ENCODE assay signal across 1 cellular context in the genomic region with DNA sequence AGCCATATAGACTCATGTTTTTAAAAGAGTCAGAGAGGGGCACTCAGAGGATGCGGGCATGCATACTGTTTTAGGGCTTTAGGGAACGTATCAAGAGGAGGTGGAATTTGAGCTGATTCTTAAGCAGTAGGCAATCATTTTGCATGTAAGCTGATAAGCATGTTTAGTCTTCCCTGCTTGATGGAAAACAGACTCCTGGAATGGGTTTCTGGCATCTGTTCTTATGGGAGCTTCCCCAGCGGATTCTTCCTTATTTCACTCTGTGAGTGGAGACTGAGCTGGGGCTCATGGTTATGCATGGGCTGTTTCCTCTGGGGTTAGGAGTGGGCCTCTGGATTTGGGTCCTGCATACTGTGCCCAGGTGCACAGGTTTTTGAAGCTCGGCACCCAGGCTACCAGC.
TF ChIP-seq lines count a peak whose summit lies in the region.

No MANE protein-coding gene starts in this region.

TF ChIP-seq in SK-N-SH treated with all-trans-retinoic acid at 6 μM for 48 hours, 23 proteins besides CTCF, POLR2A, EP300 and RAD21 (continued from another document):
- TF ChIP-seq, protein P1, sequence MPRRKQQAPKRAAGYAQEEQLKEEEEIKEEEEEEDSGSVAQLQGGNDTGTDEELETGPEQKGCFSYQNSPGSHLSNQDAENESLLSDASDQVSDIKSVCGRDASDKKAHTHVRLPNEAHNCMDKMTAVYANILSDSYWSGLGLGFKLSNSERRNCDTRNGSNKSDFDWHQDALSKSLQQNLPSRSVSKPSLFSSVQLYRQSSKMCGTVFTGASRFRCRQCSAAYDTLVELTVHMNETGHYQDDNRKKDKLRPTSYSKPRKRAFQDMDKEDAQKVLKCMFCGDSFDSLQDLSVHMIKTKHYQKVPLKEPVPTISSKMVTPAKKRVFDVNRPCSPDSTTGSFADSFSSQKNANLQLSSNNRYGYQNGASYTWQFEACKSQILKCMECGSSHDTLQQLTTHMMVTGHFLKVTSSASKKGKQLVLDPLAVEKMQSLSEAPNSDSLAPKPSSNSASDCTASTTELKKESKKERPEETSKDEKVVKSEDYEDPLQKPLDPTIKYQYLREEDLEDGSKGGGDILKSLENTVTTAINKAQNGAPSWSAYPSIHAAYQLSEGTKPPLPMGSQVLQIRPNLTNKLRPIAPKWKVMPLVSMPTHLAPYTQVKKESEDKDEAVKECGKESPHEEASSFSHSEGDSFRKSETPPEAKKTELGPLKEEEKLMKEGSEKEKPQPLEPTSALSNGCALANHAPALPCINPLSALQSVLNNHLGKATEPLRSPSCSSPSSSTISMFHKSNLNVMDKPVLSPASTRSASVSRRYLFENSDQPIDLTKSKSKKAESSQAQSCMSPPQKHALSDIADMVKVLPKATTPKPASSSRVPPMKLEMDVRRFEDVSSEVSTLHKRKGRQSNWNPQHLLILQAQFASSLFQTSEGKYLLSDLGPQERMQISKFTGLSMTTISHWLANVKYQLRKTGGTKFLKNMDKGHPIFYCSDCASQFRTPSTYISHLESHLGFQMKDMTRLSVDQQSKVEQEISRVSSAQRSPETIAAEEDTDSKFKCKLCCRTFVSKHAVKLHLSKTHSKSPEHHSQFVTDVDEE (CRISPR knock-in tag; IDR thresholded peaks at IDR 0.05), result no peak; the same call in 1 of the 2 replicates
- TF ChIP-seq ISL1 (CRISPR knock-in tag; IDR thresholded peaks at IDR 0.05) (peak; percentile 50), ESRRG (CRISPR knock-in tag; IDR thresholded peaks at IDR 0.05) (0 out of 2 replicates have a peak, but pooled peaks have one; percentile 48)
